Comparison of ENCODE assay signal across 1 cellular context in the genomic region with DNA sequence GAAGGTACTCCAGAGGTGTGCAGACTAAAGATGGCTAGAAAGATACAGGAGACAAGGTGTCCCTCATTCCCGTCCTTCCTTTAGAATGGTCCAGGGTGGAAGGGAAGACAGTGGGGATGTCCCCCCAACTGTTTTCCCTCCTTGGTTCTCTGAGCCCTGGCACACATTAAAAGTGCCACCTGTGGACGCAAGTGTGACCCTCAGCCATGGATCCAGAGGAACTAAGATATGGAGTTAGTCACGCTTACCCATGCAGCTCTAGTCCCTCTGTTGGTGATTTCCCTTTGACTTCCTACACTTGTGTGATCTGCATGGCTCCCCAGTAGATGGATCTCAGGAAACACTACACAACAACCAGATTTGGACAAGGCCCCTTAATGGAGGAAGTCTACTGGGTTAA.
A peak's percentile ranks its signal among the peaks of the same experiment; 100 is the strongest.
TF ChIP-seq lines count a peak whose summit lies in the region.

No MANE protein-coding gene starts in this region.

TF ChIP-seq in HEK293, 187 proteins besides CTCF, POLR2A, EP300 and RAD21 (continued from another document):
- TF ChIP-seq, protein P1, sequence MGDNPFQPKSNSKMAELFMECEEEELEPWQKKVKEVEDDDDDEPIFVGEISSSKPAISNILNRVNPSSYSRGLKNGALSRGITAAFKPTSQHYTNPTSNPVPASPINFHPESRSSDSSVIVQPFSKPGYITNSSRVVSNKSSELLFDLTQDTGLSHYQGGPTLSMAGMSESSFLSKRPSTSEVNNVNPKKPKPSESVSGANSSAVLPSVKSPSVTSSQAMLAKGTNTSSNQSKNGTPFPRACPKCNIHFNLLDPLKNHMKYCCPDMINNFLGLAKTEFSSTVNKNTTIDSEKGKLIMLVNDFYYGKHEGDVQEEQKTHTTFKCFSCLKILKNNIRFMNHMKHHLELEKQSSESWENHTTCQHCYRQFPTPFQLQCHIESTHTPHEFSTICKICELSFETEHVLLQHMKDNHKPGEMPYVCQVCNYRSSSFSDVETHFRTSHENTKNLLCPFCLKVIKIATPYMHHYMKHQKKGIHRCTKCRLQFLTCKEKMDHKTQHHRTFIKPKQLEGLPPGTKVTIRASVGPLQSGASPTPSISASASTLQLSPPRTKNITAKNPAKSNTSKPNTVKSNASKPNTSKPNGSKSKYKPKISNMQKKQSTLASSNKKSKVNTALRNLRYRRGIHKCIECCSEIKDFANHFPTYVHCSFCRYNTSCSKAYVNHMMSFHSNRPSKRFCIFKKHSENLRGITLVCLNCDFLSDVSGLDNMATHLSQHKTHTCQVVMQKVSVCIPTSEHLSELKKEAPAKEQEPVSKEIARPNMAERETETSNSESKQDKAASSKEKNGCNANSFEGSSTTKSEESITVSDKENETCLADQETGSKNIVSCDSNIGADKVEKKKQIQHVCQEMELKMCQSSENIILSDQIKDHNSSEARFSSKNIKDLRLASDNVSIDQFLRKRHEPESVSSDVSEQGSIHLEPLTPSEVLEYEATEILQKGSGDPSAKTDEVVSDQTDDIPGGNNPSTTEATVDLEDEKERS (tag by site-specific recombination; IDR thresholded peaks at IDR 0.05): peak; percentile 91
- TF ChIP-seq HOXD13 (CRISPR knock-in tag; IDR thresholded peaks at IDR 0.05; ENCODE audit: borderline replicate concordance) (no peak), REPIN1 (tag by site-specific recombination; IDR thresholded peaks at IDR 0.05; ENCODE audit: low read depth) (no peak), TRIM28 (IDR thresholded peaks at IDR 0.05; ENCODE audit: borderline replicate concordance, low read length) (peak; percentile 100; the same call in 1 of the 2 replicates)
- TF ChIP-seq, protein P2, sequence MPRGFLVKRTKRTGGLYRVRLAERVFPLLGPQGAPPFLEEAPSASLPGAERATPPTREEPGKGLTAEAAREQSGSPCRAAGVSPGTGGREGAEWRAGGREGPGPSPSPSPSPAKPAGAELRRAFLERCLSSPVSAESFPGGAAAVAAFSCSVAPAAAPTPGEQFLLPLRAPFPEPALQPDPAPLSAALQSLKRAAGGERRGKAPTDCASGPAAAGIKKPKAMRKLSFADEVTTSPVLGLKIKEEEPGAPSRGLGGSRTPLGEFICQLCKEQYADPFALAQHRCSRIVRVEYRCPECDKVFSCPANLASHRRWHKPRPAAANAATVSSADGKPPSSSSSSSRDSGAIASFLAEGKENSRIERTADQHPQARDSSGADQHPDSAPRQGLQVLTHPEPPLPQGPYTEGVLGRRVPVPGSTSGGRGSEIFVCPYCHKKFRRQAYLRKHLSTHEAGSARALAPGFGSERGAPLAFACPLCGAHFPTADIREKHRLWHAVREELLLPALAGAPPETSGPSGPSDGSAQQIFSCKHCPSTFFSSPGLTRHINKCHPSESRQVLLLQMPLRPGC (tag by site-specific recombination; IDR thresholded peaks at IDR 0.05): no peak
